8 cellular contexts compared by ENCODE assay signal in genomic region chr14:88559852-88560251, GRCh38. TPM values are rescaled to one million over a fixed set of nuclear protein-coding genes. Genes with fewer than 3 reads are reported as not detected.
DNase-seq lines count a peak whose midpoint lies in the region; TF ChIP-seq lines count a peak whose summit lies in the region.

No MANE protein-coding gene starts in this region.

- TF ChIP-seq CTCF in MM.1S (IDR thresholded peaks at IDR 0.05; ENCODE audit: low read length) (peak; percentile 24), astrocyte of the spinal cord (IDR thresholded peaks at IDR 0.05; ENCODE audit: low read depth, low read length) (peak; percentile 59), sigmoid colon (IDR thresholded peaks at IDR 0.05) (peak in 2 of 4 experiments; percentile 5 to 16)

- no peak overlapping the region for H3K27ac Mint-ChIP-seq in CD4-positive, alpha-beta memory T cell
- no peak overlapping the region for H3K27ac Mint-ChIP-seq in activated naive CD4-positive, alpha-beta T cell treated with anti-CD3 and anti-CD28 coated beads for 36 hours
- H3K27ac Mint-ChIP-seq in activated T-helper 1 cell treated with anti-CD3 and anti-CD28 coated beads, Interleukin-12 subunit alpha, Interleukin-12 subunit beta, Interleukin-2, Interleukin-4 antibody, amounts not matched to agents 30 ng/mL and 10 ng/mL and 1 ng/mL, durations not matched to agents 14 hours and 24 hours and 36 hours, result no peak overlapping the region

- no peaks in the 10 kb centered on the region for H3K9me3 ChIP-seq in MM.1S (replicated peaks; ENCODE audit: insufficient read depth, low read length)
- H3K9me3 ChIP-seq in CD4-positive, alpha-beta memory T cell (ENCODE audit: control insufficient read depth in 1 of 2, low read length in 2 of 2), result no peaks in the 10 kb centered on the region
- no peaks in the 10 kb centered on the region for H3K9me3 ChIP-seq in sigmoid colon

- no peaks in the 10 kb centered on the region for H3K9me2 ChIP-seq in MM.1S (replicated peaks; ENCODE audit: insufficient read depth, low read length)

- no peak for TF ChIP-seq POLR2A in sigmoid colon (IDR thresholded peaks at IDR 0.05)

- H3K9ac ChIP-seq in MM.1S (ENCODE audit: low read length), result no peak overlapping the region

- no peaks in the 10 kb centered on the region for H3K4me1 ChIP-seq in MM.1S (ENCODE audit: low read length)
- peaks cover 31% of the 10 kb centered on the region for H3K4me1 ChIP-seq in CD4-positive, alpha-beta memory T cell (ENCODE audit: insufficient read depth, low read length)
- H3K4me1 ChIP-seq in sigmoid colon, result peaks cover 0 to 25% (median 22%) of the 10 kb centered on the region in 4 donors

- peaks cover 14 to 23% of the 10 kb centered on the region in 2 donors for H3K27me3 Mint-ChIP-seq in CD4-positive, alpha-beta memory T cell
- peaks cover 24% of the 10 kb centered on the region for H3K27me3 Mint-ChIP-seq in activated naive CD4-positive, alpha-beta T cell treated with anti-CD3 and anti-CD28 coated beads for 36 hours (ENCODE audit: low read depth)
- H3K27me3 Mint-ChIP-seq in activated T-helper 1 cell treated with anti-CD3 and anti-CD28 coated beads, Interleukin-12 subunit alpha, Interleukin-12 subunit beta, Interleukin-2, Interleukin-4 antibody, amounts not matched to agents 30 ng/mL and 10 ng/mL and 1 ng/mL, durations not matched to agents 14 hours and 24 hours and 36 hours (ENCODE audit: insufficient read depth), result peaks cover 51% of the 10 kb centered on the region

- no peak overlapping the region for H3K4me3 ChIP-seq in MM.1S (ENCODE audit: low read length)
- no peak overlapping the region for H3K4me3 ChIP-seq in astrocyte of the spinal cord (ENCODE audit: low read depth, low read length)
- no peak overlapping the region for H3K4me3 ChIP-seq in CD4-positive, alpha-beta memory T cell (ENCODE audit: low read length in 2 of 2)
- H3K4me3 ChIP-seq in sigmoid colon, result no peak overlapping the region

- H3K9me3 Mint-ChIP-seq in CD4-positive, alpha-beta memory T cell, result no peaks in the 10 kb centered on the region
- no peaks in the 10 kb centered on the region for H3K9me3 Mint-ChIP-seq in activated naive CD4-positive, alpha-beta T cell treated with anti-CD3 and anti-CD28 coated beads for 36 hours
- no peaks in the 10 kb centered on the region for H3K9me3 Mint-ChIP-seq in activated T-helper 1 cell treated with anti-CD3 and anti-CD28 coated beads, Interleukin-12 subunit alpha, Interleukin-12 subunit beta, Interleukin-2, Interleukin-4 antibody, amounts not matched to agents 30 ng/mL and 10 ng/mL and 1 ng/mL, durations not matched to agents 14 hours and 24 hours and 36 hours

- no peaks in the 10 kb centered on the region for H4K20me1 ChIP-seq in MM.1S (ENCODE audit: insufficient read depth, low read length)

- no peak for TF ChIP-seq EP300 in sigmoid colon (IDR thresholded peaks at IDR 0.05)

- no peaks in the 10 kb centered on the region for H3K36me3 ChIP-seq in MM.1S (replicated peaks; ENCODE audit: insufficient read depth, low read length)
- H3K36me3 ChIP-seq in CD4-positive, alpha-beta memory T cell (ENCODE audit: insufficient read depth, low read length), result no peaks in the 10 kb centered on the region
- H3K36me3 ChIP-seq in sigmoid colon, result no peaks in the 10 kb centered on the region

- no peak overlapping the region for H3K27ac ChIP-seq in MM.1S (ENCODE audit: low read length)
- no peak overlapping the region for H3K27ac ChIP-seq in CD4-positive, alpha-beta memory T cell (ENCODE audit: low read depth, low read length)
- no peak overlapping the region for H3K27ac ChIP-seq in sigmoid colon

- POLR2A ChIA-PET in CD4-positive, alpha-beta memory T cell (lab: Charles Lee; ENCODE audit: partially characterized antibody), result no interaction called here

- H3K4me1 Mint-ChIP-seq in CD4-positive, alpha-beta memory T cell, result peaks cover 32 to 58% (median 42%) of the 10 kb centered on the region in 4 donors
- H3K4me1 Mint-ChIP-seq in activated naive CD4-positive, alpha-beta T cell treated with anti-CD3 and anti-CD28 coated beads for 36 hours (ENCODE audit: low read depth), result peaks cover 38% of the 10 kb centered on the region
- H3K4me1 Mint-ChIP-seq in activated T-helper 1 cell treated with anti-CD3 and anti-CD28 coated beads, Interleukin-12 subunit alpha, Interleukin-12 subunit beta, Interleukin-2, Interleukin-4 antibody, amounts not matched to agents 30 ng/mL and 10 ng/mL and 1 ng/mL, durations not matched to agents 14 hours and 24 hours and 36 hours (ENCODE audit: low read depth), result peaks cover 44% of the 10 kb centered on the region

- peaks cover 14% of the 10 kb centered on the region for H3K79me2 ChIP-seq in MM.1S (ENCODE audit: low read length)

- H3K36me3 Mint-ChIP-seq in CD4-positive, alpha-beta memory T cell, result peaks cover 0 to 5% of the 10 kb centered on the region in 2 donors
- peaks cover 1% of the 10 kb centered on the region for H3K36me3 Mint-ChIP-seq in activated naive CD4-positive, alpha-beta T cell treated with anti-CD3 and anti-CD28 coated beads for 36 hours (ENCODE audit: low read depth)
- peaks cover 10% of the 10 kb centered on the region for H3K36me3 Mint-ChIP-seq in activated T-helper 1 cell treated with anti-CD3 and anti-CD28 coated beads, Interleukin-12 subunit alpha, Interleukin-12 subunit beta, Interleukin-2, Interleukin-4 antibody, amounts not matched to agents 30 ng/mL and 10 ng/mL and 1 ng/mL, durations not matched to agents 14 hours and 24 hours and 36 hours (ENCODE audit: low read depth)

- H3K27me3 ChIP-seq in MM.1S (replicated peaks; ENCODE audit: insufficient read depth, low read length) (no peaks in the 10 kb centered on the region), sigmoid colon (no peaks in the 10 kb centered on the region)
- peaks cover 17% of the 10 kb centered on the region for H3K27me3 ChIP-seq in CD4-positive, alpha-beta memory T cell (ENCODE audit: insufficient read depth, low read length)

- CTCF ChIA-PET in CD4-positive, alpha-beta memory T cell (lab: Charles Lee; ENCODE audit: partially characterized antibody), result interaction anchor here (1.0 kb wide), 1 partner anchor 68 kb away, joined by 5 read pairs; no protein-coding TSS in a partner anchor
- CTCF ChIA-PET in activated naive CD4-positive, alpha-beta T cell treated with anti-CD3 and anti-CD28 coated beads for 36 hours (lab: Charles Lee), result no interaction called here

- no peaks in the 10 kb centered on the region for H3F3A ChIP-seq in MM.1S (ENCODE audit: insufficient read depth, low read length)

- H3K4me3 Mint-ChIP-seq in CD4-positive, alpha-beta memory T cell, result no peak overlapping the region
- no peak overlapping the region for H3K4me3 Mint-ChIP-seq in activated naive CD4-positive, alpha-beta T cell treated with anti-CD3 and anti-CD28 coated beads for 36 hours
- H3K4me3 Mint-ChIP-seq in activated T-helper 1 cell treated with anti-CD3 and anti-CD28 coated beads, Interleukin-12 subunit alpha, Interleukin-12 subunit beta, Interleukin-2, Interleukin-4 antibody, amounts not matched to agents 30 ng/mL and 10 ng/mL and 1 ng/mL, durations not matched to agents 14 hours and 24 hours and 36 hours, result no peak overlapping the region

- intact Hi-C loops in CD4-positive, alpha-beta memory T cell (cut with micrococcal nuclease), result loop anchor here (5.0 to 10.0 kb wide), 4 partner anchors 232 to 1395 kb away; partner anchors contain the start of genes EFCAB11, EML5, GPR65 and TDP1
- intact Hi-C loops in sigmoid colon (cut with DNase I), result loop anchor here (10.0 kb wide), 3 partner anchors 175 to 1395 kb away; partner anchors contain the start of genes EFCAB11, SPATA7, TDP1 and TTC8
- intact Hi-C loops in activated naive CD4-positive, alpha-beta T cell treated with anti-CD3 and anti-CD28 coated beads for 36 hours (cut with micrococcal nuclease), result loop anchor here (1.0 to 10.0 kb wide), 6 partner anchors 68 to 615 kb away; partner anchors contain the start of genes GALC, GPR65 and SPATA7
- intact Hi-C loops in activated T-helper 1 cell treated with anti-CD3 and anti-CD28 coated beads, Interleukin-12 subunit alpha, Interleukin-12 subunit beta, Interleukin-2, Interleukin-4 antibody, amounts not matched to agents 30 ng/mL and 10 ng/mL and 1 ng/mL, durations not matched to agents 14 hours and 24 hours and 36 hours (cut with micrococcal nuclease), result loop anchor here (5.0 to 10.0 kb wide), 2 partner anchors 553 to 615 kb away; partner anchors contain the start of gene GPR65

- 7 to 10% methylated on average over 1 of the region's 1 CpG for WGBS in sigmoid colon, 2 donors

- no peak overlapping the region for H3K4me2 ChIP-seq in MM.1S (ENCODE audit: low read depth, low read length)

- DNase-seq in DMS114 treated with DMSO at 0.1 percent for 48 hours (lab: John Stamatoyannopoulos, UW; ENCODE audit: unreplicated experiment) (peak; percentile 54), MM.1S (peak; percentile 27), astrocyte of the spinal cord (ENCODE audit: low read depth, low spot score) (peak; percentile 64), midbrain (lab: John Stamatoyannopoulos, UW) (peak; percentile 26), sigmoid colon (no peak)
- DNase-seq in CD4-positive, alpha-beta memory T cell, result no peak
- DNase-seq in activated naive CD4-positive, alpha-beta T cell treated with anti-CD3 and anti-CD28 coated beads for 36 hours, result no peak
- no peak for DNase-seq in activated T-helper 1 cell treated with anti-CD3 and anti-CD28 coated beads, Interleukin-12 subunit alpha, Interleukin-12 subunit beta, Interleukin-2, Interleukin-4 antibody, amounts not matched to agents 30 ng/mL and 10 ng/mL and 1 ng/mL, durations not matched to agents 14 hours and 24 hours and 36 hours (ENCODE audit: low spot score)

- no peak overlapping the region for H2AFZ ChIP-seq in MM.1S (ENCODE audit: low read length)

- in situ Hi-C loops in astrocyte of the spinal cord (cut with HindIII; ENCODE audit: low sequenced_read_pairs), result no loop called here

RNA-seq across cellular contexts. Expression of gene ZC3H14, which starts 3.0 kb away (rescaled TPM):
- total RNA-seq in CD4-positive, alpha-beta memory T cell, result 10 to 100 TPM; 43.4 to 51.8 TPM
- polyA plus RNA-seq in CD4-positive, alpha-beta memory T cell, result 10 to 100 TPM; 38.4 to 54.6 TPM
- total RNA-seq in sigmoid colon, result 10 to 100 TPM; 80.4 to 89.5 (median 83.7) TPM
- 10 to 100 TPM; 23.4 to 30.6 (median 25.0) TPM for polyA plus RNA-seq in sigmoid colon
- total RNA-seq in activated naive CD4-positive, alpha-beta T cell treated with anti-CD3 and anti-CD28 coated beads for 36 hours, result 10 to 100 TPM; 33.3 to 37.9 TPM
- 61.0 and 65.5 TPM in 2 replicates for total RNA-seq in activated T-helper 1 cell treated with anti-CD3 and anti-CD28 coated beads, Interleukin-12 subunit alpha, Interleukin-12 subunit beta, Interleukin-2, Interleukin-4 antibody, amounts not matched to agents 30 ng/mL and 10 ng/mL and 1 ng/mL, durations not matched to agents 14 hours and 24 hours and 36 hours

RNA-seq across cellular contexts. Expression of gene PTPN21, which starts 5.0 kb away (rescaled TPM):
- not detected for total RNA-seq in CD4-positive, alpha-beta memory T cell
- polyA plus RNA-seq in CD4-positive, alpha-beta memory T cell, result not detected
- 10 to 100 TPM; 13.7 to 29.1 (median 17.5) TPM for total RNA-seq in sigmoid colon
- 10 to 100 TPM in 1 of 3 donors, 1 to 10 TPM in 2; 7.3 to 12.6 (median 9.5) TPM for polyA plus RNA-seq in sigmoid colon
- under 1 TPM in 1 of 2 experiments, not detected in 1; 0.17 TPM for total RNA-seq in activated naive CD4-positive, alpha-beta T cell treated with anti-CD3 and anti-CD28 coated beads for 36 hours
- total RNA-seq in activated T-helper 1 cell treated with anti-CD3 and anti-CD28 coated beads, Interleukin-12 subunit alpha, Interleukin-12 subunit beta, Interleukin-2, Interleukin-4 antibody, amounts not matched to agents 30 ng/mL and 10 ng/mL and 1 ng/mL, durations not matched to agents 14 hours and 24 hours and 36 hours, result 0.07 and 0.31 TPM in 2 replicates

Comparison
In these comparisons a context has a peak if more than half of its experiments do, and no peak if none do; other contexts are left out.
1. DNase-seq: peak in DMS114 treated with DMSO at 0.1 percent for 48 hours (single experiment), MM.1S (single experiment), astrocyte of the spinal cord (single experiment) and midbrain (single experiment); none in CD4-positive, alpha-beta memory T cell (0 of 5), sigmoid colon (single experiment), activated naive CD4-positive, alpha-beta T cell treated with anti-CD3 and anti-CD28 coated beads for 36 hours (single experiment) and activated T-helper 1 cell treated with anti-CD3 and anti-CD28 coated beads, Interleukin-12 subunit alpha, Interleukin-12 subunit beta, Interleukin-2, Interleukin-4 antibody, amounts not matched to agents 30 ng/mL and 10 ng/mL and 1 ng/mL, durations not matched to agents 14 hours and 24 hours and 36 hours (single experiment).
2. RNA of gene PTPN21, which starts 5.0 kb away (total RNA-seq): 13.7 to 29.1 TPM in sigmoid colon; 0.07 to 0.31 TPM in activated T-helper 1 cell treated with anti-CD3 and anti-CD28 coated beads, Interleukin-12 subunit alpha, Interleukin-12 subunit beta, Interleukin-2, Interleukin-4 antibody, amounts not matched to agents 30 ng/mL and 10 ng/mL and 1 ng/mL, durations not matched to agents 14 hours and 24 hours and 36 hours, 0.17 TPM in activated naive CD4-positive, alpha-beta T cell treated with anti-CD3 and anti-CD28 coated beads for 36 hours and not detected in CD4-positive, alpha-beta memory T cell; every median in the first group is over 10 times any median in the second.